16 cellular contexts compared by ENCODE assay signal in genomic region chr9:137674307-137675305, GRCh38. TPM values are rescaled to one million over a fixed set of nuclear protein-coding genes. Genes with fewer than 3 reads are reported as not detected.
DNase-seq lines count a peak whose midpoint lies in the region; ATAC-seq, FAIRE-seq and TF ChIP-seq lines count a peak whose summit lies in the region.
"Had no signal": no experiment of that assay in that cellular context is flagged by ENCODE, and none has a peak within 500 bp of the region (broad histone marks: within the 10 kb centered on the region; RNA-seq: fewer than 3 reads in every experiment).

No MANE protein-coding gene starts in this region.

- H3K9me3 Mint-ChIP-seq in activated naive CD4-positive, alpha-beta T cell treated with anti-CD3 and anti-CD28 coated beads, Interleukin-2, amount 50 U/mL, for 24 hours: no peaks in the 10 kb centered on the region
- H3K9me3 Mint-ChIP-seq: activated naive CD8-positive, alpha-beta T cell treated with anti-CD3 and anti-CD28 coated beads, Interleukin-2, amount 10 ng/mL, durations not matched to agents 7 days and 5 days had no signal

- WGBS in GM12878 (ENCODE audit: insufficient coverage, insufficient replicate concordance, low lambda C conversion rate, missing lambda C conversion rate): 95% methylated on average over 20 of the region's 20 CpGs

- FAIRE-seq in GM12878 (lab: Jason Lieb, UNC): no peak
- FAIRE-seq: keratinocyte had no signal

- intact Hi-C loops in GM12878 (cut with micrococcal nuclease; ENCODE audit: unreplicated experiment): loop anchor here (10.0 kb wide), 2 partner anchors 240 to 350 kb away; no protein-coding TSS in a partner anchor

- no peaks in the 10 kb centered on the region for H3K27me3 Mint-ChIP-seq in activated naive CD4-positive, alpha-beta T cell treated with anti-CD3 and anti-CD28 coated beads, Interleukin-2, amount 50 U/mL, for 24 hours
- H3K27me3 Mint-ChIP-seq: activated naive CD8-positive, alpha-beta T cell treated with anti-CD3 and anti-CD28 coated beads, Interleukin-2, amount 10 ng/mL, durations not matched to agents 7 days and 5 days had no signal

- no peaks in the 10 kb centered on the region for H3K9me3 ChIP-seq in GM12878 (replicated peaks; ENCODE audit: control insufficient read depth, insufficient read depth, low read length)
- H3K9me3 ChIP-seq: vagina had no signal

- SMC1A ChIA-PET in GM12878 (lab: Charles Lee; ENCODE audit: uncharacterized antibody, unreplicated experiment): interaction anchor here (0.6 to 1.2 kb wide), 3 partner anchors 12 to 177 kb away, joined by 3 to 4 read pairs (median 4); no protein-coding TSS in a partner anchor

- in situ Hi-C loops in GM12878 (cut with MboI): loop anchor here (10.0 kb wide), 1 partner anchor 440 kb away; no protein-coding TSS in a partner anchor

- POLR2A ChIA-PET in GM12878 (lab: Charles Lee): no interaction called here

- H3K4me1 Mint-ChIP-seq in activated naive CD4-positive, alpha-beta T cell treated with anti-CD3 and anti-CD28 coated beads, Interleukin-2, amount 50 U/mL, for 24 hours: peaks cover 58% of the 10 kb centered on the region

- H3K27ac ChIP-seq in GM12878 (ENCODE audit: control insufficient read depth, insufficient read depth): no peak overlapping the region
- peak overlapping the region; percentile 10 for H3K27ac ChIP-seq in layer of hippocampus (ENCODE audit: low read depth, low read length)
- H3K27ac ChIP-seq in temporal lobe (ENCODE audit: low read depth, low read length): peak overlapping the region; percentile 9
- H3K27ac ChIP-seq: HL-60, vagina had no signal

- no peak overlapping the region for H3K9ac ChIP-seq in GM12878 (ENCODE audit: control insufficient read depth, insufficient read depth, low read length)

- H3K36me3 ChIP-seq in GM12878 (ENCODE audit: control insufficient read depth in 2 of 2, insufficient read depth in 2 of 2, low read length in 1 of 2): peaks cover 1 to 4% of the 10 kb centered on the region in 2 experiments; a peak in 3 of 4 replicates
- H3K36me3 ChIP-seq: vagina had no signal

- no peak overlapping the region for H3K4me2 ChIP-seq in GM12878 (ENCODE audit: control insufficient read depth, insufficient read depth)

- RAD21 ChIA-PET in GM12878 (lab: Charles Lee; ENCODE audit: unreplicated experiment): interaction anchor here (1.4 to 3.0 kb wide), 2 partner anchors 8 to 96 kb away, joined by 4 to 29 read pairs; no protein-coding TSS in a partner anchor

- TF ChIP-seq RAD21 in GM12878 (IDR thresholded peaks at IDR 0.05; ENCODE audit: insufficient read depth, low read depth, low read length): no peak

- 0 out of 2 replicates have a peak, but pooled peaks cover 7% of the 10 kb centered on the region for H4K20me1 ChIP-seq in GM12878 (ENCODE audit: control insufficient read depth, insufficient read depth)

- peaks cover 25% of the 10 kb centered on the region for H3K4me1 ChIP-seq in GM12878 (ENCODE audit: control insufficient read depth, insufficient read depth, low read length)

- H3K27ac Mint-ChIP-seq in activated naive CD4-positive, alpha-beta T cell treated with anti-CD3 and anti-CD28 coated beads, Interleukin-2, amount 50 U/mL, for 24 hours: peak overlapping the region; percentile 41
- H3K27ac Mint-ChIP-seq: activated naive CD8-positive, alpha-beta T cell treated with anti-CD3 and anti-CD28 coated beads, Interleukin-2, amount 10 ng/mL, durations not matched to agents 7 days and 5 days had no signal

- no peak overlapping the region for H3K4me3 ChIP-seq in GM12878
- H3K4me3 ChIP-seq: vagina had no signal

- CTCF ChIA-PET in GM12878 (lab: Yijun Ruan, JAX): interaction anchor here (0.6 to 2.0 kb wide), 8 partner anchors 7 to 320 kb away, joined by 3 to 16 read pairs (median 3); no protein-coding TSS in a partner anchor

- TF ChIP-seq EP300 in GM12878 (IDR thresholded peaks at IDR 0.05; ENCODE audit: borderline replicate concordance in 1 of 2, control insufficient read depth in 1 of 2, low read depth in 2 of 2, low read length in 2 of 2): no peak

- H3K27me3 ChIP-seq in GM12878 (replicated peaks in 1 of 2; ENCODE audit: control insufficient read depth in 2 of 2, insufficient read depth in 2 of 2, low read length in 1 of 2) (no peaks in the 10 kb centered on the region), layer of hippocampus (ENCODE audit: control insufficient read depth, insufficient read depth, low read length) (no peaks in the 10 kb centered on the region)
- H3K27me3 ChIP-seq: vagina had no signal

- H3K4me3 Mint-ChIP-seq in activated naive CD4-positive, alpha-beta T cell treated with anti-CD3 and anti-CD28 coated beads, Interleukin-2, amount 50 U/mL, for 24 hours: no peak overlapping the region
- H3K4me3 Mint-ChIP-seq: activated naive CD8-positive, alpha-beta T cell treated with anti-CD3 and anti-CD28 coated beads, Interleukin-2, amount 10 ng/mL, durations not matched to agents 7 days and 5 days had no signal

- ATAC-seq in GM12878: no peak

- peaks cover 55% of the 10 kb centered on the region for H3K79me2 ChIP-seq in GM12878 (ENCODE audit: control insufficient read depth, insufficient read depth, low read length)

- H2AFZ ChIP-seq in GM12878 (ENCODE audit: control insufficient read depth, low read depth, low read length): no peak overlapping the region

- no peak for DNase-seq in activated naive CD4-positive, alpha-beta T cell (lab: John Stamatoyannopoulos, UW)
- no peak for DNase-seq in GM12878 (ENCODE audit: low read depth, low spot score)
- DNase-seq in NCI-H146 treated with DMSO at 0.1 percent for 48 hours (lab: John Stamatoyannopoulos, UW; ENCODE audit: unreplicated experiment): no peak
- DNase-seq in cortex of kidney (lab: John Stamatoyannopoulos, UW): no peak
- DNase-seq in H4 (ENCODE audit: low spot score): no peak
- DNase-seq: ACHN; activated CD8-positive, alpha-beta memory T cell treated with anti-CD3 and anti-CD28 coated beads for 24 hours; activated naive CD8-positive, alpha-beta T cell treated with anti-CD3 and anti-CD28 coated beads, Interleukin-2, amount 10 ng/mL, durations not matched to agents 7 days and 5 days; DMS153; NCI-H2171 treated with DMSO at 0.1 percent for 48 hours had no signal

- TF ChIP-seq CTCF in GM12878 (IDR thresholded peaks at IDR 0.05 in 2 of 3, conservative IDR thresholded peaks at IDR 0.05 in 1 of 3; ENCODE audit: control insufficient read depth in 2 of 3, extremely low read depth in 1 of 3, insufficient read depth in 1 of 3, low read depth in 3 of 3, low read length in 3 of 3): no peak

- peaks cover 4% of the 10 kb centered on the region for H3K36me3 Mint-ChIP-seq in activated naive CD4-positive, alpha-beta T cell treated with anti-CD3 and anti-CD28 coated beads, Interleukin-2, amount 50 U/mL, for 24 hours

- TF ChIP-seq POLR2A in GM12878 (IDR thresholded peaks at IDR 0.05; ENCODE audit: low read depth, low read length): no peak

- BruUV-seq in GM12878 (replicated peaks; lab: Mats Ljungman, UMichigan): TSS peak; percentile 17

TF ChIP-seq in GM12878, 131 proteins besides CTCF, POLR2A, EP300 and RAD21 (continues in another document):
- TF ChIP-seq MXI1 (IDR thresholded peaks at IDR 0.05; ENCODE audit: low read depth, low read length) (no peak), IRF3 (IDR thresholded peaks at IDR 0.05) (no peak), LARP7 (IDR thresholded peaks at IDR 0.05) (no peak), JUNB (IDR thresholded peaks at IDR 0.05) (no peak)

RNA-seq across cellular contexts. Expression of gene EHMT1, which starts 55.8 kb away (rescaled TPM):
- total RNA-seq in GM12878 (2013; cell fraction: nucleolus; rRNA removed): 216 and 231 TPM in 2 replicates
- total RNA-seq in GM12878 (2014; rRNA removed) (85.3 and 88.4 TPM in 2 replicates), GM12878 (2014; rRNA removed; fragmentation: Illumina TruSeq; extraction: Trizol) (38.1 and 44.4 TPM in 2 replicates), GM12878 (2021) (97.3 and 100 TPM in 2 replicates), temporal lobe (49.4 TPM)
- polyA plus RNA-seq in GM12878 (2011; ENCODE audit: low read depth): 24.3 TPM
- polyA plus RNA-seq in GM12878 (2011; rRNA removed) (28.6 and 42.2 TPM in 2 replicates), GM12878 (2014; fragmentation: Illumina TruSeq; extraction: Trizol) (25.6 and 37.5 TPM in 2 replicates), GM12878 (2014; fragmentation: Nextera tagmentation; extraction: Ambion mirVana) (1 to 10 TPM; 2.9 to 4.6 TPM), GM12878 (2014; rRNA removed) (64.6 and 79.3 TPM in 2 replicates), GM12878 (2016; fragmentation: Nextera tagmentation; extraction: Ambion mirVana) (10 to 100 TPM; 51.9 to 56.0 TPM)
- polyA plus RNA-seq in GM12878 (2011; cell fraction: cytosol; rRNA removed): 49.1 and 60.5 TPM in 2 replicates
- 128 and 198 TPM in 2 replicates for polyA plus RNA-seq in GM12878 (2011; cell fraction: nucleus; rRNA removed)
- 67.8 and 67.9 TPM in 2 replicates for polyA plus RNA-seq in GM12878 (2012)
- polyA minus RNA-seq in GM12878 (2011; rRNA and poly(A)+ RNA removed): 91.4 and 132 TPM in 2 replicates
- polyA minus RNA-seq in GM12878 (2011; cell fraction: cytosol; rRNA and poly(A)+ RNA removed): 45.1 and 45.4 TPM in 2 replicates
- polyA minus RNA-seq in GM12878 (2011; cell fraction: nucleus; rRNA and poly(A)+ RNA removed): 50.1 and 84.0 TPM in 2 replicates
- 18.6 and 19.5 TPM in 2 replicates for total RNA-seq in H4 (2014; rRNA removed; shearing (Covaris generic))
